ENCODE assay signal across 8 cellular contexts in genomic region chr2:211455225-211455841, GRCh38.
DNase-seq lines count a peak whose midpoint lies in the region; ATAC-seq, FAIRE-seq and TF ChIP-seq lines count a peak whose summit lies in the region.

No MANE protein-coding gene starts in this region.

- intact Hi-C loops in activated B cell treated with CpG ODN at 0.5 μM for 24 hours (cut with micrococcal nuclease), result no loop called here

- TF ChIP-seq CTCF in AG09319 (IDR thresholded peaks at IDR 0.05; ENCODE audit: low read depth, low read length) (peak; percentile 96), activated B cell treated with CpG ODN at 0.5 μM for 24 hours (IDR thresholded peaks at IDR 0.05) (peak; percentile 72)

- H3K4me1 Mint-ChIP-seq in activated B cell treated with CpG ODN at 0.5 μM for 24 hours, result no peaks in the 10 kb centered on the region
- no peaks in the 10 kb centered on the region for H3K4me1 Mint-ChIP-seq in stimulated activated effector memory CD8-positive, alpha-beta T cell treated with anti-CD3 and anti-CD28 coated beads, Interleukin-12 subunit alpha, Interleukin-12 subunit beta, amount 100 ng/mL, for 72 hours

- ATAC-seq in HG02642 (IDR thresholded peaks at IDR 0.05; ENCODE audit: poor library complexity, unreplicated experiment) (peak; percentile 81), activated B cell treated with CpG ODN at 0.5 μM for 24 hours (ENCODE audit: low read depth) (no peak)
- no peak for ATAC-seq in stimulated activated effector memory CD8-positive, alpha-beta T cell treated with anti-CD3 and anti-CD28 coated beads, Interleukin-12 subunit alpha, Interleukin-12 subunit beta, amount 100 ng/mL, for 72 hours

- TF ChIP-seq POLR2A in GM12891 (IDR thresholded peaks at IDR 0.05; ENCODE audit: low read depth, low read length), result no peak

- no peaks in the 10 kb centered on the region for H3K9me3 Mint-ChIP-seq in activated B cell treated with CpG ODN at 0.5 μM for 24 hours
- H3K9me3 Mint-ChIP-seq in stimulated activated effector memory CD8-positive, alpha-beta T cell treated with anti-CD3 and anti-CD28 coated beads, Interleukin-12 subunit alpha, Interleukin-12 subunit beta, amount 100 ng/mL, for 72 hours, result peaks cover under 1% of the 10 kb centered on the region

- no peak overlapping the region for H3K4me3 Mint-ChIP-seq in activated B cell treated with CpG ODN at 0.5 μM for 24 hours
- no peak overlapping the region for H3K4me3 Mint-ChIP-seq in stimulated activated effector memory CD8-positive, alpha-beta T cell treated with anti-CD3 and anti-CD28 coated beads, Interleukin-12 subunit alpha, Interleukin-12 subunit beta, amount 100 ng/mL, for 72 hours

- H3K36me3 Mint-ChIP-seq in activated B cell treated with CpG ODN at 0.5 μM for 24 hours (ENCODE audit: low read depth), result no peaks in the 10 kb centered on the region
- no peaks in the 10 kb centered on the region for H3K36me3 Mint-ChIP-seq in stimulated activated effector memory CD8-positive, alpha-beta T cell treated with anti-CD3 and anti-CD28 coated beads, Interleukin-12 subunit alpha, Interleukin-12 subunit beta, amount 100 ng/mL, for 72 hours

- H3K27me3 Mint-ChIP-seq in activated B cell treated with CpG ODN at 0.5 μM for 24 hours, result no peaks in the 10 kb centered on the region

- POLR2A ChIA-PET in activated B cell treated with CpG ODN at 0.5 μM for 24 hours (lab: Charles Lee), result no interaction called here

- H3K27ac Mint-ChIP-seq in activated B cell treated with CpG ODN at 0.5 μM for 24 hours, result no peak overlapping the region
- no peak overlapping the region for H3K27ac Mint-ChIP-seq in stimulated activated effector memory CD8-positive, alpha-beta T cell treated with anti-CD3 and anti-CD28 coated beads, Interleukin-12 subunit alpha, Interleukin-12 subunit beta, amount 100 ng/mL, for 72 hours

- FAIRE-seq in GM12891 (lab: Jason Lieb, UNC), result peak; percentile 77

- DNase-seq in AG09319 (ENCODE audit: extremely low read depth, low read depth), result peak; percentile 18
- peak; percentile 5 for DNase-seq in GM12891 (ENCODE audit: insufficient read length, low spot score)
- peak; percentile 60 for DNase-seq in NCI-H146 (lab: John Stamatoyannopoulos, UW)
- DNase-seq in activated B cell treated with CpG ODN at 0.5 μM for 24 hours, result no peak
- DNase-seq in glomerular endothelial cell (ENCODE audit: extremely low read depth, low read depth, low spot score), result peak; percentile 39
- peak; percentile 4 for DNase-seq in pulmonary artery endothelial cell (ENCODE audit: low read depth, low spot score)
- no peak for DNase-seq in stimulated activated effector memory CD8-positive, alpha-beta T cell treated with anti-CD3 and anti-CD28 coated beads, Interleukin-12 subunit alpha, Interleukin-12 subunit beta, amount 100 ng/mL, for 72 hours (ENCODE audit: low spot score in 2 of 2)

- CTCF ChIA-PET in activated B cell treated with CpG ODN at 0.5 μM for 24 hours (lab: Charles Lee), result interaction anchor here (1.0 to 1.5 kb wide), 7 partner anchors 9 to 1112 kb away, joined by 3 to 10 read pairs (median 3); no protein-coding TSS in a partner anchor

TF ChIP-seq in GM12891, 5 proteins besides CTCF, POLR2A, EP300 and RAD21:
- TF ChIP-seq PAX5 (IDR thresholded peaks at IDR 0.05; ENCODE audit: insufficient read depth, low read length, severe bottlenecking) (no peak), POU2F2 (IDR thresholded peaks at IDR 0.05; ENCODE audit: low read depth, low read length) (no peak), SPI1 (IDR thresholded peaks at IDR 0.05; ENCODE audit: low read depth, low read length) (no peak), POLR2AphosphoS5 (IDR thresholded peaks at IDR 0.05; ENCODE audit: low read depth, low read length) (no peak), TAF1 (IDR thresholded peaks at IDR 0.05; ENCODE audit: low read depth, low read length) (no peak)

Comparison
In these comparisons a context has a peak if more than half of its experiments do, and no peak if none do; other contexts are left out.
1. DNase-seq: peak in AG09319 (single experiment), GM12891 (single experiment), NCI-H146 (single experiment), glomerular endothelial cell (single experiment) and pulmonary artery endothelial cell (single experiment); none in activated B cell treated with CpG ODN at 0.5 μM for 24 hours (single experiment) and stimulated activated effector memory CD8-positive, alpha-beta T cell treated with anti-CD3 and anti-CD28 coated beads, Interleukin-12 subunit alpha, Interleukin-12 subunit beta, amount 100 ng/mL, for 72 hours (0 of 2).